1 cellular context compared by ENCODE assay signal in the genomic region with DNA sequence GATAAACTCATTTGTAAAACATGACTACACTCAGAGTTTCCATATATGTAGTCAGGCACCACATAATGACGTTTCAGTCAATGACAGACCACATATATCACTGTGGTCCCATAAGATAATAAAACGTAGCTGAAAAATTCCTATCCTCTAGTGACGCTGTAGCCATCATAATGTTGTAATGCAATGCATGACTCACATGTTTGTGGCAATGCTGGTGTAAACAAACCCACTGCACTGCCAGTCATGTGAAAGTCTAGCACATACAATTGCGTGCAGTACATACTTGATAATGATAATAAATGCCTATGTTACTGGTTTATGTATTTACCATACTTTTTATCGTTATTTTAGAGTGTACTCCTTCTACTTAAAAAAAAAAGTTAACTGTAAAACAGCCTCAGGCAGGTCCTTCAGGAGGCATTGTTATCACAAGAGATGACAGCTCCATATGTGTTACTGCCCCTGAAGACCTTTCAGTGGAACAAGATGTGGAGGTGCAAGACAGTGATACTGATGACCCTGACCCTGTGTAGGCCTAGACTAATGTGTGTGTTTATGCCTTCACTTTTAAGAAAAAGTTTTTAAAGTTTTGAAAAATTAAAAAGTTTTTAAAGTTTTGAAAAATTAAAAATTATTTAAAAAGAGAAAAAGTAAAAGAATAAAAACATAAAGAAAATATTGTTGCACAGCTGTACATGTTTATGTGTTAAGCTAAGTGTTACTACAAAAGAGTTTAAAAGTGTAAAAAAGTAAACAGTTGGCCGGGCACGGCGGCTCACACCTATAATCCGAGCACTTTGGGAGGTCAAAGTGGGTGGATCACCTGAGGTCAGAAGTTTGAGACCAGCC.
A peak's percentile ranks its signal among the peaks of the same experiment; 100 is the strongest.
TF ChIP-seq lines count a peak whose summit lies in the region.

No MANE protein-coding gene starts in this region.

TF ChIP-seq in HEK293, 187 proteins besides CTCF, POLR2A, EP300 and RAD21 (continued from another document and continues in another):
- TF ChIP-seq ZEB2 (tag by site-specific recombination; IDR thresholded peaks at IDR 0.05) (peak; percentile 96), ZNF610 (tag by site-specific recombination; IDR thresholded peaks at IDR 0.05; ENCODE audit: borderline replicate concordance) (no peak), BCL11A (tag by site-specific recombination; IDR thresholded peaks at IDR 0.05; ENCODE audit: low read depth) (peak; percentile 81; the same call in 1 of the 2 replicates), ZNF777 (tag by site-specific recombination; IDR thresholded peaks at IDR 0.05; ENCODE audit: borderline replicate concordance) (no peak), ZNF24 (tag by site-specific recombination; IDR thresholded peaks at IDR 0.05) (peak; percentile 67), ZNF571 (tag by site-specific recombination; IDR thresholded peaks at IDR 0.05) (no peak), ZNF76 (tag by site-specific recombination; IDR thresholded peaks at IDR 0.05; ENCODE audit: borderline replicate concordance, low read depth) (no peak), ZBTB1 (tag by site-specific recombination; IDR thresholded peaks at IDR 0.05) (0 out of 2 replicates have a peak, but pooled peaks have one; percentile 35), IKZF3 (tag by site-specific recombination; IDR thresholded peaks at IDR 0.05) (0 out of 2 replicates have a peak, but pooled peaks have one; percentile 12), ZNF335 (tag by site-specific recombination; conservative IDR thresholded peaks at IDR 0.05) (peak; percentile 52; the same call in 1 of the 2 replicates), ZBTB17 (tag by site-specific recombination; IDR thresholded peaks at IDR 0.05) (peak; percentile 54; the same call in 1 of the 2 replicates), ZNF561 (tag by site-specific recombination; IDR thresholded peaks at IDR 0.05; ENCODE audit: borderline replicate concordance) (0 out of 2 replicates have a peak, but pooled peaks have one; percentile 64), WT1 (tag by site-specific recombination; IDR thresholded peaks at IDR 0.05) (peak; percentile 84), ZNF223 (tag by site-specific recombination; IDR thresholded peaks at IDR 0.05) (no peak), ZNF174 (tag by site-specific recombination; IDR thresholded peaks at IDR 0.05) (no peak), ZNF16 (tag by site-specific recombination; IDR thresholded peaks at IDR 0.05; ENCODE audit: low read depth) (no peak), ZSCAN23 (tag by site-specific recombination; IDR thresholded peaks at IDR 0.05) (0 out of 2 replicates have a peak, but pooled peaks have one; percentile 45), ZNF10 (tag by site-specific recombination; IDR thresholded peaks at IDR 0.05) (0 out of 2 replicates have a peak, but pooled peaks have one; percentile 12), PRDM1 (tag by site-specific recombination; IDR thresholded peaks at IDR 0.05) (peak; percentile 30; the same call in 1 of the 2 replicates), KLF8 (tag by site-specific recombination; IDR thresholded peaks at IDR 0.05) (peak; percentile 59), ZSCAN30 (tag by site-specific recombination; IDR thresholded peaks at IDR 0.05) (peak; percentile 64; the same call in 1 of the 2 replicates), KLF10 (tag by site-specific recombination; IDR thresholded peaks at IDR 0.05) (peak; percentile 40; the same call in 1 of the 2 replicates), ZBTB21 (tag by site-specific recombination; IDR thresholded peaks at IDR 0.05) (peak; percentile 98), ZNF2 (tag by site-specific recombination; IDR thresholded peaks at IDR 0.05) (no peak), ZNF501 (tag by site-specific recombination; IDR thresholded peaks at IDR 0.05) (0 out of 2 replicates have a peak, but pooled peaks have one; percentile 41), ZFP37 (tag by site-specific recombination; IDR thresholded peaks at IDR 0.05) (0 out of 2 replicates have a peak, but pooled peaks have one; percentile 40), ZNF426 (tag by site-specific recombination; IDR thresholded peaks at IDR 0.05) (no peak), ZNF394 (tag by site-specific recombination; IDR thresholded peaks at IDR 0.05; ENCODE audit: borderline replicate concordance) (peak; percentile 44; the same call in 1 of the 2 replicates), ZNF792 (tag by site-specific recombination; IDR thresholded peaks at IDR 0.05) (no peak), ZNF214 (tag by site-specific recombination; IDR thresholded peaks at IDR 0.05; ENCODE audit: borderline replicate concordance) (no peak), ZNF366 (tag by site-specific recombination; conservative IDR thresholded peaks at IDR 0.05) (peak; percentile 82; the same call in 1 of the 2 replicates)
- TF ChIP-seq, protein P1, sequence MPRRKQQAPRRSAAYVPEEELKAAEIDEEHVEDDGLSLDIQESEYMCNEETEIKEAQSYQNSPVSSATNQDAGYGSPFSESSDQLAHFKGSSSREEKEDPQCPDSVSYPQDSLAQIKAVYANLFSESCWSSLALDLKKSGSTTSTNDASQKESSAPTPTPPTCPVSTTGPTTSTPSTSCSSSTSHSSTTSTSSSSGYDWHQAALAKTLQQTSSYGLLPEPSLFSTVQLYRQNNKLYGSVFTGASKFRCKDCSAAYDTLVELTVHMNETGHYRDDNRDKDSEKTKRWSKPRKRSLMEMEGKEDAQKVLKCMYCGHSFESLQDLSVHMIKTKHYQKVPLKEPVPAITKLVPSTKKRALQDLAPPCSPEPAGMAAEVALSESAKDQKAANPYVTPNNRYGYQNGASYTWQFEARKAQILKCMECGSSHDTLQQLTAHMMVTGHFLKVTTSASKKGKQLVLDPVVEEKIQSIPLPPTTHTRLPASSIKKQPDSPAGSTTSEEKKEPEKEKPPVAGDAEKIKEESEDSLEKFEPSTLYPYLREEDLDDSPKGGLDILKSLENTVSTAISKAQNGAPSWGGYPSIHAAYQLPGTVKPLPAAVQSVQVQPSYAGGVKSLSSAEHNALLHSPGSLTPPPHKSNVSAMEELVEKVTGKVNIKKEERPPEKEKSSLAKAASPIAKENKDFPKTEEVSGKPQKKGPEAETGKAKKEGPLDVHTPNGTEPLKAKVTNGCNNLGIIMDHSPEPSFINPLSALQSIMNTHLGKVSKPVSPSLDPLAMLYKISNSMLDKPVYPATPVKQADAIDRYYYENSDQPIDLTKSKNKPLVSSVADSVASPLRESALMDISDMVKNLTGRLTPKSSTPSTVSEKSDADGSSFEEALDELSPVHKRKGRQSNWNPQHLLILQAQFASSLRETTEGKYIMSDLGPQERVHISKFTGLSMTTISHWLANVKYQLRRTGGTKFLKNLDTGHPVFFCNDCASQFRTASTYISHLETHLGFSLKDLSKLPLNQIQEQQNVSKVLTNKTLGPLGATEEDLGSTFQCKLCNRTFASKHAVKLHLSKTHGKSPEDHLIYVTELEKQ (tag by site-specific recombination; IDR thresholded peaks at IDR 0.05; ENCODE audit: borderline replicate concordance), result peak; percentile 87; the same call in 1 of the 2 replicates
- TF ChIP-seq, protein P2, sequence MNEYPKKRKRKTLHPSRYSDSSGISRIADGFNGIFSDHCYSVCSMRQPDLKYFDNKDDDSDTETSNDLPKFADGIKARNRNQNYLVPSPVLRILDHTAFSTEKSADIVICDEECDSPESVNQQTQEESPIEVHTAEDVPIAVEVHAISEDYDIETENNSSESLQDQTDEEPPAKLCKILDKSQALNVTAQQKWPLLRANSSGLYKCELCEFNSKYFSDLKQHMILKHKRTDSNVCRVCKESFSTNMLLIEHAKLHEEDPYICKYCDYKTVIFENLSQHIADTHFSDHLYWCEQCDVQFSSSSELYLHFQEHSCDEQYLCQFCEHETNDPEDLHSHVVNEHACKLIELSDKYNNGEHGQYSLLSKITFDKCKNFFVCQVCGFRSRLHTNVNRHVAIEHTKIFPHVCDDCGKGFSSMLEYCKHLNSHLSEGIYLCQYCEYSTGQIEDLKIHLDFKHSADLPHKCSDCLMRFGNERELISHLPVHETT (tag by site-specific recombination; IDR thresholded peaks at IDR 0.05), result peak; percentile 86; the same call in 1 of the 2 replicates
- TF ChIP-seq, protein P3, sequence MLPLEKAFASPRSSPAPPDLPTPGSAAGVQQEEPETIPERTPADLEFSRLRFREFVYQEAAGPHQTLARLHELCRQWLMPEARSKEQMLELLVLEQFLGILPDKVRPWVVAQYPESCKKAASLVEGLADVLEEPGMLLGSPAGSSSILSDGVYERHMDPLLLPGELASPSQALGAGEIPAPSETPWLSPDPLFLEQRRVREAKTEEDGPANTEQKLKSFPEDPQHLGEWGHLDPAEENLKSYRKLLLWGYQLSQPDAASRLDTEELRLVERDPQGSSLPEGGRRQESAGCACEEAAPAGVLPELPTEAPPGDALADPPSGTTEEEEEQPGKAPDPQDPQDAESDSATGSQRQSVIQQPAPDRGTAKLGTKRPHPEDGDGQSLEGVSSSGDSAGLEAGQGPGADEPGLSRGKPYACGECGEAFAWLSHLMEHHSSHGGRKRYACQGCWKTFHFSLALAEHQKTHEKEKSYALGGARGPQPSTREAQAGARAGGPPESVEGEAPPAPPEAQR (tag by site-specific recombination; IDR thresholded peaks at IDR 0.05), result no peak
- TF ChIP-seq, protein P4, sequence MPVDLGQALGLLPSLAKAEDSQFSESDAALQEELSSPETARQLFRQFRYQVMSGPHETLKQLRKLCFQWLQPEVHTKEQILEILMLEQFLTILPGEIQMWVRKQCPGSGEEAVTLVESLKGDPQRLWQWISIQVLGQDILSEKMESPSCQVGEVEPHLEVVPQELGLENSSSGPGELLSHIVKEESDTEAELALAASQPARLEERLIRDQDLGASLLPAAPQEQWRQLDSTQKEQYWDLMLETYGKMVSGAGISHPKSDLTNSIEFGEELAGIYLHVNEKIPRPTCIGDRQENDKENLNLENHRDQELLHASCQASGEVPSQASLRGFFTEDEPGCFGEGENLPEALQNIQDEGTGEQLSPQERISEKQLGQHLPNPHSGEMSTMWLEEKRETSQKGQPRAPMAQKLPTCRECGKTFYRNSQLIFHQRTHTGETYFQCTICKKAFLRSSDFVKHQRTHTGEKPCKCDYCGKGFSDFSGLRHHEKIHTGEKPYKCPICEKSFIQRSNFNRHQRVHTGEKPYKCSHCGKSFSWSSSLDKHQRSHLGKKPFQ (tag by site-specific recombination; IDR thresholded peaks at IDR 0.05), result no peak
- TF ChIP-seq, protein P5, sequence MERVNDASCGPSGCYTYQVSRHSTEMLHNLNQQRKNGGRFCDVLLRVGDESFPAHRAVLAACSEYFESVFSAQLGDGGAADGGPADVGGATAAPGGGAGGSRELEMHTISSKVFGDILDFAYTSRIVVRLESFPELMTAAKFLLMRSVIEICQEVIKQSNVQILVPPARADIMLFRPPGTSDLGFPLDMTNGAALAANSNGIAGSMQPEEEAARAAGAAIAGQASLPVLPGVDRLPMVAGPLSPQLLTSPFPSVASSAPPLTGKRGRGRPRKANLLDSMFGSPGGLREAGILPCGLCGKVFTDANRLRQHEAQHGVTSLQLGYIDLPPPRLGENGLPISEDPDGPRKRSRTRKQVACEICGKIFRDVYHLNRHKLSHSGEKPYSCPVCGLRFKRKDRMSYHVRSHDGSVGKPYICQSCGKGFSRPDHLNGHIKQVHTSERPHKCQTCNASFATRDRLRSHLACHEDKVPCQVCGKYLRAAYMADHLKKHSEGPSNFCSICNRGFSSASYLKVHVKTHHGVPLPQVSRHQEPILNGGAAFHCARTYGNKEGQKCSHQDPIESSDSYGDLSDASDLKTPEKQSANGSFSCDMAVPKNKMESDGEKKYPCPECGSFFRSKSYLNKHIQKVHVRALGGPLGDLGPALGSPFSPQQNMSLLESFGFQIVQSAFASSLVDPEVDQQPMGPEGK (tag by site-specific recombination; IDR thresholded peaks at IDR 0.05), result peak; percentile 35; the same call in 1 of the 2 replicates
- TF ChIP-seq, protein P6, sequence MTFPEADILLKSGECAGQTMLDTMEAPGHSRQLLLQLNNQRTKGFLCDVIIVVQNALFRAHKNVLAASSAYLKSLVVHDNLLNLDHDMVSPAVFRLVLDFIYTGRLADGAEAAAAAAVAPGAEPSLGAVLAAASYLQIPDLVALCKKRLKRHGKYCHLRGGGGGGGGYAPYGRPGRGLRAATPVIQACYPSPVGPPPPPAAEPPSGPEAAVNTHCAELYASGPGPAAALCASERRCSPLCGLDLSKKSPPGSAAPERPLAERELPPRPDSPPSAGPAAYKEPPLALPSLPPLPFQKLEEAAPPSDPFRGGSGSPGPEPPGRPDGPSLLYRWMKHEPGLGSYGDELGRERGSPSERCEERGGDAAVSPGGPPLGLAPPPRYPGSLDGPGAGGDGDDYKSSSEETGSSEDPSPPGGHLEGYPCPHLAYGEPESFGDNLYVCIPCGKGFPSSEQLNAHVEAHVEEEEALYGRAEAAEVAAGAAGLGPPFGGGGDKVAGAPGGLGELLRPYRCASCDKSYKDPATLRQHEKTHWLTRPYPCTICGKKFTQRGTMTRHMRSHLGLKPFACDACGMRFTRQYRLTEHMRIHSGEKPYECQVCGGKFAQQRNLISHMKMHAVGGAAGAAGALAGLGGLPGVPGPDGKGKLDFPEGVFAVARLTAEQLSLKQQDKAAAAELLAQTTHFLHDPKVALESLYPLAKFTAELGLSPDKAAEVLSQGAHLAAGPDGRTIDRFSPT (tag by site-specific recombination; IDR thresholded peaks at IDR 0.05), result peak; percentile 98
- TF ChIP-seq, protein P7, sequence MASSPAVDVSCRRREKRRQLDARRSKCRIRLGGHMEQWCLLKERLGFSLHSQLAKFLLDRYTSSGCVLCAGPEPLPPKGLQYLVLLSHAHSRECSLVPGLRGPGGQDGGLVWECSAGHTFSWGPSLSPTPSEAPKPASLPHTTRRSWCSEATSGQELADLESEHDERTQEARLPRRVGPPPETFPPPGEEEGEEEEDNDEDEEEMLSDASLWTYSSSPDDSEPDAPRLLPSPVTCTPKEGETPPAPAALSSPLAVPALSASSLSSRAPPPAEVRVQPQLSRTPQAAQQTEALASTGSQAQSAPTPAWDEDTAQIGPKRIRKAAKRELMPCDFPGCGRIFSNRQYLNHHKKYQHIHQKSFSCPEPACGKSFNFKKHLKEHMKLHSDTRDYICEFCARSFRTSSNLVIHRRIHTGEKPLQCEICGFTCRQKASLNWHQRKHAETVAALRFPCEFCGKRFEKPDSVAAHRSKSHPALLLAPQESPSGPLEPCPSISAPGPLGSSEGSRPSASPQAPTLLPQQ (tag by site-specific recombination; IDR thresholded peaks at IDR 0.05), result peak; percentile 57; the same call in 1 of the 2 replicates
- TF ChIP-seq, protein P8, sequence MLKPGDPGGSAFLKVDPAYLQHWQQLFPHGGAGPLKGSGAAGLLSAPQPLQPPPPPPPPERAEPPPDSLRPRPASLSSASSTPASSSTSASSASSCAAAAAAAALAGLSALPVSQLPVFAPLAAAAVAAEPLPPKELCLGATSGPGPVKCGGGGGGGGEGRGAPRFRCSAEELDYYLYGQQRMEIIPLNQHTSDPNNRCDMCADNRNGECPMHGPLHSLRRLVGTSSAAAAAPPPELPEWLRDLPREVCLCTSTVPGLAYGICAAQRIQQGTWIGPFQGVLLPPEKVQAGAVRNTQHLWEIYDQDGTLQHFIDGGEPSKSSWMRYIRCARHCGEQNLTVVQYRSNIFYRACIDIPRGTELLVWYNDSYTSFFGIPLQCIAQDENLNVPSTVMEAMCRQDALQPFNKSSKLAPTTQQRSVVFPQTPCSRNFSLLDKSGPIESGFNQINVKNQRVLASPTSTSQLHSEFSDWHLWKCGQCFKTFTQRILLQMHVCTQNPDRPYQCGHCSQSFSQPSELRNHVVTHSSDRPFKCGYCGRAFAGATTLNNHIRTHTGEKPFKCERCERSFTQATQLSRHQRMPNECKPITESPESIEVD (tag by site-specific recombination; IDR thresholded peaks at IDR 0.05), result peak; percentile 92
